ENCODE assay signal across 1 cellular context in genomic region chrX:65534450-65535292, GRCh38.
TF ChIP-seq lines count a peak whose summit lies in the region.

TSS of gene LAS1L (minus strand) at chrX:65534787. CDS start at chrX:65534715, 72 bp downstream.

TF ChIP-seq in HepG2, 621 proteins besides CTCF, POLR2A, EP300 and RAD21 (continued from another document and continues in another):
- TF ChIP-seq PRDM4 (CRISPR knock-in tag; IDR thresholded peaks at IDR 0.05; ENCODE audit: borderline replicate concordance) (no peak), SOX13 (IDR thresholded peaks at IDR 0.05) (no peak), SOX13 (CRISPR knock-in tag; conservative IDR thresholded peaks at IDR 0.05 in 1 of 2, IDR thresholded peaks at IDR 0.05 in 1 of 2) (0 out of 4 replicates have a peak, but pooled peaks of 1 of the 2 experiments have one; percentile 8), SP4 (CRISPR knock-in tag; IDR thresholded peaks at IDR 0.05) (0 out of 2 replicates have a peak, but pooled peaks have one; percentile 54), ZFAT (CRISPR knock-in tag; conservative IDR thresholded peaks at IDR 0.05) (no peak), XRCC5 (optimal IDR thresholded peaks at IDR 0.05; ENCODE audit: low read length) (peak; percentile 44), SPEN (CRISPR knock-in tag; IDR thresholded peaks at IDR 0.05; ENCODE audit: low read depth) (peak; percentile 46; the same call in 1 of the 2 replicates), RBM39 (IDR thresholded peaks at IDR 0.05; ENCODE audit: low read depth, low read length, poor library complexity, severe bottlenecking) (no peak), ZBTB2 (CRISPR knock-in tag; IDR thresholded peaks at IDR 0.05; ENCODE audit: low read depth) (no peak), GATAD1 (CRISPR knock-in tag; IDR thresholded peaks at IDR 0.05) (peak; percentile 94), ZNF878 (CRISPR knock-in tag; IDR thresholded peaks at IDR 0.05) (peak; percentile 76; the same call in 1 of the 2 replicates), KAT8 (CRISPR knock-in tag; IDR thresholded peaks at IDR 0.05) (peak; percentile 98), ZBTB3 (CRISPR knock-in tag; IDR thresholded peaks at IDR 0.05; ENCODE audit: borderline replicate concordance, low read depth) (0 out of 2 replicates have a peak, but pooled peaks have one; percentile 30), MXI1 (IDR thresholded peaks at IDR 0.05; ENCODE audit: borderline replicate concordance, low read depth, low read length) (peak; percentile 66; the same call in 1 of the 3 replicates), HNRNPLL (IDR thresholded peaks at IDR 0.05; ENCODE audit: low read depth, low read length, poor library complexity, severe bottlenecking) (peak; percentile 67), JUND (CRISPR knock-in tag; IDR thresholded peaks at IDR 0.05) (no peak), MEIS1 (CRISPR knock-in tag; IDR thresholded peaks at IDR 0.05; ENCODE audit: borderline replicate concordance) (no peak), ESRRA (CRISPR knock-in tag; IDR thresholded peaks at IDR 0.05; ENCODE audit: low read depth) (no peak), ZNF678 (CRISPR knock-in tag; IDR thresholded peaks at IDR 0.05) (no peak), ARID4A (CRISPR knock-in tag; IDR thresholded peaks at IDR 0.05; ENCODE audit: borderline replicate concordance) (peak; percentile 77), ZNF639 (CRISPR knock-in tag; conservative IDR thresholded peaks at IDR 0.05) (peak; percentile 31; the same call in 1 of the 2 replicates), HMGXB3 (CRISPR knock-in tag; IDR thresholded peaks at IDR 0.05; ENCODE audit: borderline replicate concordance) (0 out of 2 replicates have a peak, but pooled peaks have one; percentile 29), TAF15 (IDR thresholded peaks at IDR 0.05; ENCODE audit: low read depth, low read length, poor library complexity, severe bottlenecking) (no peak), ZFP36 (IDR thresholded peaks at IDR 0.05; ENCODE audit: borderline replicate concordance, low read depth, low read length, partially characterized antibody) (no peak), HMGXB4 (CRISPR knock-in tag; IDR thresholded peaks at IDR 0.05; ENCODE audit: borderline replicate concordance in 1 of 2, low read depth in 1 of 2) (peak in 1 of 2 experiments; percentile 55; a peak in 2 of 4 replicates), ZNF549 (CRISPR knock-in tag; IDR thresholded peaks at IDR 0.05) (no peak), GATA4 (IDR thresholded peaks at IDR 0.05; ENCODE audit: borderline replicate concordance, low read depth) (no peak), ZNF501 (CRISPR knock-in tag; IDR thresholded peaks at IDR 0.05) (0 out of 2 replicates have a peak, but pooled peaks have one; percentile 38), MAX (IDR thresholded peaks at IDR 0.05) (peak; percentile 75), SALL1 (CRISPR knock-in tag; IDR thresholded peaks at IDR 0.05) (peak; percentile 46; the same call in 1 of the 2 replicates), E2F5 (CRISPR knock-in tag; conservative IDR thresholded peaks at IDR 0.05) (no peak; the same call in 1 of the 2 replicates), ZNF547 (CRISPR knock-in tag; IDR thresholded peaks at IDR 0.05) (peak; percentile 39; the same call in 1 of the 2 replicates), ZNF839 (CRISPR knock-in tag; IDR thresholded peaks at IDR 0.05; ENCODE audit: borderline replicate concordance) (no peak), ZNF709 (CRISPR knock-in tag; IDR thresholded peaks at IDR 0.05) (no peak), ZNF331 (CRISPR knock-in tag; IDR thresholded peaks at IDR 0.05) (no peak), RFX1 (IDR thresholded peaks at IDR 0.05) (no peak), ZNF788 (CRISPR knock-in tag; IDR thresholded peaks at IDR 0.05; ENCODE audit: borderline replicate concordance) (peak; percentile 38; the same call in 1 of the 2 replicates), ZSCAN29 (CRISPR knock-in tag; conservative IDR thresholded peaks at IDR 0.05) (0 out of 2 replicates have a peak, but pooled peaks have one; percentile 41)
